In the genomic region with DNA sequence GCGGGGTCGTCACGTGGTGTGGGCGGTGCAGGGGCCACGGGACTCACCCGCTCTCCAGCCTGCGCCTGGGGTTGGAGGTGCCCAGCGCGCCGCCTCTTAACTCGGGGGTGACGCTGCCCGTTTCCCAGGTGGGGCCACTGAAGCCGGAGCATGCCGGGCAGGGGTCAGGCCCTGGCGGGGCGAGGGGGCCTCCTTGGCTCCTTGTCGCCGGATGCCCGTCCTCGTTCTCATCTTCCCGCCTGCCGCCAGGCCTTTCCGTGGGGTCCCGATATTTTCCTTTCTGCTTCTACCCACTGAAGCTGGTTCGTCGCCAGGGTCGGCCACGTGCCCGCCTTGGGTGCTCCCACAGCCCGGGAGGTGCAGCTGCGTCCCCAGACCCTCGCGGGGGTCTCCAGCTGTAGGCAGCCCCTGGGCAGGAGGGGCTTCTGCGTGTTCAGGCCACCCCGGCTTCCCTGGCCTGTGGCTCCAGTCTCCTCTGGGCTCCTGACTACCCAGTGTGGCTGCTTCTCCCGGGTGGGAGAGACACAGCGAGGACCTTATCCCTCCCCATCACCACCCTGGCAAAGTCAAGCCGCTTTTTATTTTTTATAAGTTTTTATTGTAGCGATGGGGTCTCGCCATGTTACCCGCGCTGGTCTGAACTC, we compare ENCODE assay signal across 1 cellular context.
A peak's percentile ranks its signal among the peaks of the same experiment; 100 is the strongest.
TF ChIP-seq lines count a peak whose summit lies in the region.

No MANE protein-coding gene starts in this region.

TF ChIP-seq in H1, 55 proteins besides CTCF, POLR2A, EP300 and RAD21:
- TF ChIP-seq HDAC6 (IDR thresholded peaks at IDR 0.05; ENCODE audit: low read depth, low read length), result no peak
- TF ChIP-seq ASH2L (IDR thresholded peaks at IDR 0.05; ENCODE audit: low read length), result no peak
- no peak for TF ChIP-seq RFX5 (IDR thresholded peaks at IDR 0.05; ENCODE audit: borderline replicate concordance, low read depth, low read length)
- no peak for TF ChIP-seq ATF2 (IDR thresholded peaks at IDR 0.05; ENCODE audit: low read length)
- TF ChIP-seq CBX8 (IDR thresholded peaks at IDR 0.05; ENCODE audit: borderline replicate concordance, low read depth, low read length), result no peak
- no peak for TF ChIP-seq SP1 (IDR thresholded peaks at IDR 0.05; ENCODE audit: low read depth, low read length)
- TF ChIP-seq CEBPB (IDR thresholded peaks at IDR 0.05; ENCODE audit: low read depth, low read length), result no peak
- TF ChIP-seq SP4 (IDR thresholded peaks at IDR 0.05; ENCODE audit: low read length), result no peak
- peak; percentile 95; the same call in 1 of the 2 replicates for TF ChIP-seq EGR1 (IDR thresholded peaks at IDR 0.05; ENCODE audit: borderline replicate concordance, low read depth, low read length)
- no peak for TF ChIP-seq YY1 (IDR thresholded peaks at IDR 0.05; ENCODE audit: low read depth, low read length)
- no peak for TF ChIP-seq SIRT6 (IDR thresholded peaks at IDR 0.05; ENCODE audit: low read length)
- TF ChIP-seq TEAD4 (IDR thresholded peaks at IDR 0.05; ENCODE audit: low read depth, low read length), result no peak
- TF ChIP-seq MAX (IDR thresholded peaks at IDR 0.05), result peak; percentile 36; the same call in 1 of the 2 replicates
- no peak for TF ChIP-seq SUZ12 (IDR thresholded peaks at IDR 0.05; ENCODE audit: low read length)
- no peak; the same call in 1 of the 2 replicates for TF ChIP-seq POLR2AphosphoS5 (IDR thresholded peaks at IDR 0.05; ENCODE audit: low read depth, low read length)
- TF ChIP-seq MAFK (IDR thresholded peaks at IDR 0.05; ENCODE audit: low read depth, low read length), result no peak
- no peak for TF ChIP-seq RNF2 (IDR thresholded peaks at IDR 0.05; ENCODE audit: borderline replicate concordance, low read depth, low read length, missing control alignments, poor library complexity, severe bottlenecking)
- TF ChIP-seq RBBP5 (IDR thresholded peaks at IDR 0.05; ENCODE audit: borderline replicate concordance, low read depth, low read length), result no peak
- TF ChIP-seq CREB1 (IDR thresholded peaks at IDR 0.05), result no peak
- TF ChIP-seq GTF2F1 (IDR thresholded peaks at IDR 0.05; ENCODE audit: borderline replicate concordance, low read depth, low read length), result no peak
- TF ChIP-seq KDM1A (IDR thresholded peaks at IDR 0.05; ENCODE audit: borderline replicate concordance, low read length), result no peak
- TF ChIP-seq TAF1 (IDR thresholded peaks at IDR 0.05; ENCODE audit: low read depth, low read length), result peak; percentile 34; the same call in 1 of the 2 replicates
- peak; percentile 3 for TF ChIP-seq KDM4A (IDR thresholded peaks at IDR 0.05; ENCODE audit: low read depth, low read length, severe bottlenecking)
- no peak for TF ChIP-seq TCF12 (IDR thresholded peaks at IDR 0.05; ENCODE audit: low read depth, low read length)
- peak; percentile 65; the same call in 1 of the 2 replicates for TF ChIP-seq E2F6 (IDR thresholded peaks at IDR 0.05)
- TF ChIP-seq SRF (IDR thresholded peaks at IDR 0.05; ENCODE audit: low read depth, low read length), result 0 out of 2 replicates have a peak, but pooled peaks have one; percentile 0
- peak; percentile 60; the same call in 1 of the 2 replicates for TF ChIP-seq BACH1 (IDR thresholded peaks at IDR 0.05; ENCODE audit: low read length)
- no peak for TF ChIP-seq GABPA (IDR thresholded peaks at IDR 0.05; ENCODE audit: borderline replicate concordance, insufficient read depth, low read length)
- TF ChIP-seq CHD2 (IDR thresholded peaks at IDR 0.05; ENCODE audit: low read length), result no peak
- TF ChIP-seq ZNF274 (IDR thresholded peaks at IDR 0.05; ENCODE audit: borderline replicate concordance, extremely low read depth, low read length), result no peak
- no peak for TF ChIP-seq BCL11A (IDR thresholded peaks at IDR 0.05; ENCODE audit: low read depth in 2 of 2, low read length in 2 of 2)
- 0 out of 4 replicates have a peak, but pooled peaks of 1 of the 2 experiments have one; percentile 11 for TF ChIP-seq HDAC2 (IDR thresholded peaks at IDR 0.05; ENCODE audit: borderline replicate concordance in 1 of 2, low read depth in 2 of 2, low read length in 2 of 2)
- TF ChIP-seq EZH2 (IDR thresholded peaks at IDR 0.05; ENCODE audit: low read depth, low read length, severe bottlenecking), result no peak
